In genomic region chr4:84814100-84814750, GRCh38 we compare ENCODE assay signal across 11 cellular contexts.
DNase-seq lines count a peak whose midpoint lies in the region; TF ChIP-seq lines count a peak whose summit lies in the region.
"Had no signal": no experiment of that assay in that cellular context is flagged by ENCODE, and none has a peak within 500 bp of the region (broad histone marks: within the 10 kb centered on the region; RNA-seq: fewer than 3 reads in every experiment).

No MANE protein-coding gene starts in this region.

- TF ChIP-seq CTCF in AG09309 (IDR thresholded peaks at IDR 0.05; ENCODE audit: control insufficient read depth, insufficient read depth, low read depth, low read length, missing control alignments): no peak
- no peak for TF ChIP-seq CTCF in astrocyte of the cerebellum (IDR thresholded peaks at IDR 0.05; ENCODE audit: low read depth, low read length, missing control alignments)

- H3K4me3 ChIP-seq in AG09309 (ENCODE audit: control insufficient read depth, low read depth, low read length) (no peak overlapping the region), astrocyte of the cerebellum (ENCODE audit: low read depth, low read length) (no peak overlapping the region)
- H3K4me3 ChIP-seq: lung had no signal

- in situ Hi-C loops in astrocyte of the cerebellum (cut with HindIII; ENCODE audit: low sequenced_read_pairs): no loop called here

- peak; percentile 59 for DNase-seq in AG09309 (ENCODE audit: low read depth)
- DNase-seq in HT1080 (ENCODE audit: low read depth): peak; percentile 84
- DNase-seq in astrocyte of the cerebellum (ENCODE audit: low read depth): peak; percentile 58
- peak; percentile 49 for DNase-seq in kidney glomerular epithelial cell (lab: John Stamatoyannopoulos, UW)
- no peak for DNase-seq in activated naive CD4-positive, alpha-beta T cell treated with anti-CD3 and anti-CD28 coated beads, Interleukin-2, amount 50 U/mL, for 16 hours
- DNase-seq in activated CD8-positive, alpha-beta memory T cell treated with anti-CD3 and anti-CD28 coated beads, Interleukin-2, amount 50 U/mL, for 48 hours: no peak
- no peak for DNase-seq in NCI-H1694 treated with DMSO at 0.1 percent for 48 hours (lab: John Stamatoyannopoulos, UW)
- DNase-seq in 8988T: no peak
- DNase-seq: DMS153; stimulated activated CD4-positive, alpha-beta T cell treated with anti-CD3 and anti-CD28 coated beads, Interleukin-4, amount 100 ng/mL, for 4 hours had no signal

Comparison
In these comparisons a context has a peak if more than half of its experiments do, and no peak if none do; other contexts are left out.
1. DNase-seq: peak in AG09309 (single experiment), HT1080 (single experiment), astrocyte of the cerebellum (single experiment) and kidney glomerular epithelial cell (single experiment); none in activated naive CD4-positive, alpha-beta T cell treated with anti-CD3 and anti-CD28 coated beads, Interleukin-2, amount 50 U/mL, for 16 hours (single experiment), activated CD8-positive, alpha-beta memory T cell treated with anti-CD3 and anti-CD28 coated beads, Interleukin-2, amount 50 U/mL, for 48 hours (single experiment), NCI-H1694 treated with DMSO at 0.1 percent for 48 hours (single experiment) and 8988T (single experiment).